In the genomic region with DNA sequence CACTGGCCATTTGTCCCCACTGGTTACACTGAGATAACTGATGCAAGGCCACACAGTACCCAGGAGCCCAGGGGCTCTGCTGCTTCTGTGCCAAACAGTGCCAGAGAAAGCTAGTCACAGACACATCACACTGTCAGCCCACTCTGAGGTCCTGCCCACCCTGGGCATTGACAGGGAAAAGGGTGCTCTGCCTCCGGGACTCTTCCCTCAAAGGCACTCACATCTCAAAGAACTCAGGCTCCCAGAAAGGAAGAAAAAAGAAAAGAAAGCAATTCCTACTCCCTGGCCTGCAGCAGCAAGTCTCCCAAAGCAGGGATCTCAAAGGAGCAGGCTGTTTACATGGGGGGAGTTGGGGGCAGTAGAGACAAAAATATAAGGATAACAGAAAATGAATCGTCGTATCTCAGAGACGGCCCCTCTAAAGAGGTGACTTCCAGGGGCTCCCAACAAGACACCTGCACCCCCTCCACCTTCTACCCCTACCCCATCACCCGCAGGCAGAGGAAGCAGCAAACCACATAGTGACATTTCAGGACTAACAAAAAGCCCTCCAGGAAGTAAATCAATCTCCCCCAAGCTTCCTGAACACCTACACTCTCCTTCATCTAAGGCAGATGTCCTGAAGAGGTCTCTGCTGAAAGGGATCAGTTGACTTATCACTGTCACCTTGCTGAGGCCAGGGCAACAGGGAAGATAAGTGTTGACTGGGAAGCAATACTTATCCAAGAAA, we compare ENCODE assay signal across 20 cellular contexts.
DNase-seq lines count a peak whose midpoint lies in the region; ATAC-seq and TF ChIP-seq lines count a peak whose summit lies in the region.
"Had no signal": no experiment of that assay in that cellular context is flagged by ENCODE, and none has a peak within 500 bp of the region (broad histone marks: within the 10 kb centered on the region; RNA-seq: fewer than 3 reads in every experiment).

No MANE protein-coding gene starts in this region.

- H3K4me1 Mint-ChIP-seq in activated CD8-positive, alpha-beta memory T cell treated with anti-CD3 and anti-CD28 coated beads, Interleukin-2, amount 10 ng/mL, durations not matched to agents 7 days and 5 days = peaks cover 22% of the 10 kb centered on the region
- H3K4me1 Mint-ChIP-seq in activated naive CD8-positive, alpha-beta T cell treated with anti-CD3 and anti-CD28 coated beads, Interleukin-2, amount 50 U/mL, for 24 hours = peaks cover 31% of the 10 kb centered on the region
- H3K4me1 Mint-ChIP-seq in neural crest cell = peaks cover 30% of the 10 kb centered on the region

- no peak overlapping the region for H3K27ac Mint-ChIP-seq in activated CD8-positive, alpha-beta memory T cell treated with anti-CD3 and anti-CD28 coated beads, Interleukin-2, amount 10 ng/mL, durations not matched to agents 7 days and 5 days
- H3K27ac Mint-ChIP-seq in activated naive CD8-positive, alpha-beta T cell treated with anti-CD3 and anti-CD28 coated beads, Interleukin-2, amount 50 U/mL, for 24 hours = peak overlapping the region; percentile 85
- H3K27ac Mint-ChIP-seq in neural crest cell (ENCODE audit: unreplicated experiment) = peak overlapping the region; percentile 69

- H3K4me3 ChIP-seq in tibial artery = no peak overlapping the region
- H3K4me3 ChIP-seq: lower lobe of right lung, stomach had no signal

- H3K27me3 Mint-ChIP-seq in activated CD8-positive, alpha-beta memory T cell treated with anti-CD3 and anti-CD28 coated beads, Interleukin-2, amount 10 ng/mL, durations not matched to agents 7 days and 5 days = no peaks in the 10 kb centered on the region
- peaks cover 5% of the 10 kb centered on the region for H3K27me3 Mint-ChIP-seq in activated naive CD8-positive, alpha-beta T cell treated with anti-CD3 and anti-CD28 coated beads, Interleukin-2, amount 50 U/mL, for 24 hours
- no peaks in the 10 kb centered on the region for H3K27me3 Mint-ChIP-seq in neural crest cell (ENCODE audit: low read depth)

- no peak for ATAC-seq in activated CD8-positive, alpha-beta memory T cell treated with anti-CD3 and anti-CD28 coated beads, Interleukin-2, amount 10 ng/mL, durations not matched to agents 7 days and 5 days
- no peak for ATAC-seq in activated naive CD8-positive, alpha-beta T cell treated with anti-CD3 and anti-CD28 coated beads, Interleukin-2, amount 50 U/mL, for 24 hours
- no peak for ATAC-seq in HG02981 (IDR thresholded peaks at IDR 0.05; ENCODE audit: unreplicated experiment)
- ATAC-seq in HG03442 (IDR thresholded peaks at IDR 0.05; ENCODE audit: unreplicated experiment) = no peak
- ATAC-seq: lower lobe of right lung had no signal

- TF ChIP-seq CTCF in neural crest cell (conservative IDR thresholded peaks at IDR 0.05) (no peak), tibial artery (IDR thresholded peaks at IDR 0.05) (no peak)

- H3K4me1 ChIP-seq in tibial artery = peaks cover 0 to 65% (median 36%) of the 10 kb centered on the region in 4 donors

- no peaks in the 10 kb centered on the region for H3K9me3 ChIP-seq in tibial artery
- H3K9me3 ChIP-seq: lower lobe of right lung, stomach had no signal

- intact Hi-C loops in tibial artery (cut with DNase I; ENCODE audit: low total_unique reads) = no loop called here

- peak; percentile 37 for DNase-seq in activated CD8-positive, alpha-beta memory T cell treated with anti-CD3 and anti-CD28 coated beads, Interleukin-2, amount 10 ng/mL, durations not matched to agents 7 days and 5 days
- no peak for DNase-seq in activated CD8-positive, alpha-beta memory T cell treated with anti-CD3 and anti-CD28 coated beads for 24 hours
- DNase-seq in activated naive CD8-positive, alpha-beta T cell treated with anti-CD3 and anti-CD28 coated beads, Interleukin-2, amount 50 U/mL, for 24 hours = peak; percentile 15
- no peak for DNase-seq in neural crest cell (ENCODE audit: low read depth, low spot score)
- no peak for DNase-seq in tibial artery
- DNase-seq in UCSD-AML1 (lab: John Stamatoyannopoulos, UW; ENCODE audit: unreplicated experiment) = no peak
- DNase-seq: activated naive CD4-positive, alpha-beta T cell treated with Interleukin-2 at 50 U/mL for 16 hours; kidney; lower lobe of right lung; NCI-H1436; NCI-H526 treated with DMSO at 0.1 percent for 48 hours; nucleus accumbens; retina; stimulated activated CD4-positive, alpha-beta T cell treated with anti-CD3 and anti-CD28 coated beads, Interleukin-4, amount 100 ng/mL, for 1 hour; stomach; T-helper 2 cell had no signal

- no peaks in the 10 kb centered on the region for H3K27me3 ChIP-seq in tibial artery

- no peak overlapping the region for H3K4me3 Mint-ChIP-seq in activated CD8-positive, alpha-beta memory T cell treated with anti-CD3 and anti-CD28 coated beads, Interleukin-2, amount 10 ng/mL, durations not matched to agents 7 days and 5 days
- H3K4me3 Mint-ChIP-seq in activated naive CD8-positive, alpha-beta T cell treated with anti-CD3 and anti-CD28 coated beads, Interleukin-2, amount 50 U/mL, for 24 hours = peak overlapping the region; percentile 68
- H3K4me3 Mint-ChIP-seq in neural crest cell = no peak overlapping the region

- H3K27ac ChIP-seq in tibial artery = peak overlapping the region; percentile 38 to 61
- H3K27ac ChIP-seq: C4-2B, lower lobe of right lung, VCaP had no signal

- peaks cover 0 to 16% (median 15%) of the 10 kb centered on the region in 3 donors for H3K36me3 ChIP-seq in tibial artery
- H3K36me3 ChIP-seq: lower lobe of right lung had no signal

- no peaks in the 10 kb centered on the region for H3K9me3 Mint-ChIP-seq in activated CD8-positive, alpha-beta memory T cell treated with anti-CD3 and anti-CD28 coated beads, Interleukin-2, amount 10 ng/mL, durations not matched to agents 7 days and 5 days (ENCODE audit: low read depth)
- no peaks in the 10 kb centered on the region for H3K9me3 Mint-ChIP-seq in activated naive CD8-positive, alpha-beta T cell treated with anti-CD3 and anti-CD28 coated beads, Interleukin-2, amount 50 U/mL, for 24 hours
- peaks cover under 1% of the 10 kb centered on the region for H3K9me3 Mint-ChIP-seq in neural crest cell

- H3K36me3 Mint-ChIP-seq in activated CD8-positive, alpha-beta memory T cell treated with anti-CD3 and anti-CD28 coated beads, Interleukin-2, amount 10 ng/mL, durations not matched to agents 7 days and 5 days = no peaks in the 10 kb centered on the region
- no peaks in the 10 kb centered on the region for H3K36me3 Mint-ChIP-seq in activated naive CD8-positive, alpha-beta T cell treated with anti-CD3 and anti-CD28 coated beads, Interleukin-2, amount 50 U/mL, for 24 hours (ENCODE audit: low read depth)
- no peaks in the 10 kb centered on the region for H3K36me3 Mint-ChIP-seq in neural crest cell (ENCODE audit: low read depth)

- CTCF ChIA-PET in activated CD8-positive, alpha-beta memory T cell treated with anti-CD3 and anti-CD28 coated beads, Interleukin-2, amount 10 ng/mL, durations not matched to agents 7 days and 5 days (lab: Charles Lee) = interaction anchor here (0.6 to 1.8 kb wide), 3 partner anchors 27 to 101 kb away, joined by 3 to 4 read pairs (median 3); no protein-coding TSS in a partner anchor

Comparison
In these comparisons a context has a peak if more than half of its experiments do, and no peak if none do; other contexts are left out.
1. DNase-seq: peak in activated CD8-positive, alpha-beta memory T cell treated with anti-CD3 and anti-CD28 coated beads, Interleukin-2, amount 10 ng/mL, durations not matched to agents 7 days and 5 days (single experiment) and activated naive CD8-positive, alpha-beta T cell treated with anti-CD3 and anti-CD28 coated beads, Interleukin-2, amount 50 U/mL, for 24 hours (single experiment); none in activated CD8-positive, alpha-beta memory T cell treated with anti-CD3 and anti-CD28 coated beads for 24 hours (single experiment), neural crest cell (single experiment), tibial artery (0 of 2) and UCSD-AML1 (single experiment).